Comparison of ENCODE assay signal across 8 cellular contexts in genomic region chr2:39437522-39438296, GRCh38. TPM values are rescaled to one million over a fixed set of nuclear protein-coding genes. Genes with fewer than 3 reads are reported as not detected.
DNase-seq lines count a peak whose midpoint lies in the region; ATAC-seq, FAIRE-seq and TF ChIP-seq lines count a peak whose summit lies in the region.

No MANE protein-coding gene starts in this region.

- TF ChIP-seq RAD21 in A549 (conservative IDR thresholded peaks at IDR 0.05 in 1 of 2, IDR thresholded peaks at IDR 0.05 in 1 of 2), result no peak

- H3K4me2 ChIP-seq in A549, result peak overlapping the region; percentile 76

- H3K36me3 ChIP-seq in tibial artery, result peaks cover 0 to 4% (median 0%) of the 10 kb centered on the region in 3 donors

- H3K9me3 ChIP-seq in A549 (no peaks in the 10 kb centered on the region), tibial artery (no peaks in the 10 kb centered on the region)

- H3K27ac ChIP-seq in A549 (peak overlapping the region; percentile 94 to 96), tibial artery (peak overlapping the region; percentile 96 to 98)

- WGBS in A549 (ENCODE audit: missing lambda C conversion rate), result 3% methylated on average over 28 of the region's 28 CpGs

- CTCF ChIA-PET in A549 (lab: Yijun Ruan, JAX), result interaction anchor here (0.8 to 2.7 kb wide), 7 partner anchors 16 to 259 kb away, joined by 3 to 19 read pairs (median 3); no protein-coding TSS in a partner anchor

- ATAC-seq in A549 (peak; percentile 58 to 70), GM18508 (IDR thresholded peaks at IDR 0.05; ENCODE audit: insufficient read depth, unreplicated experiment) (peak; percentile 58), HG02973 (IDR thresholded peaks at IDR 0.05; ENCODE audit: unreplicated experiment) (peak; percentile 52)

- intact Hi-C loops in tibial artery (cut with DNase I; ENCODE audit: low total_unique reads), result loop anchor here (5.0 kb wide), 1 partner anchor 55 kb away; no protein-coding TSS in a partner anchor

- FAIRE-seq in A549 (lab: Jason Lieb, UNC), result no peak

- no peaks in the 10 kb centered on the region for H3K27me3 ChIP-seq in tibial artery

- H3K4me3 ChIP-seq in A549 (peak overlapping the region; percentile 74), tibial artery (peak overlapping the region; percentile 90 to 94)

- H3K4me1 ChIP-seq in A549, result peaks cover 50% of the 10 kb centered on the region
- H3K4me1 ChIP-seq in tibial artery, result peaks cover 0 to 53% (median 35%) of the 10 kb centered on the region in 4 donors

- POLR2A ChIA-PET in A549 (lab: Yijun Ruan, JAX), result interaction anchor here (1.0 to 3.1 kb wide), 8 partner anchors 10 to 68 kb away, joined by 3 to 13 read pairs (median 4); no protein-coding TSS in a partner anchor

- TF ChIP-seq POLR2A in A549 (IDR thresholded peaks at IDR 0.05; ENCODE audit: low read length), result peak; percentile 15; the same call in 1 of the 2 replicates
- no peak for TF ChIP-seq POLR2A in erythroblast (IDR thresholded peaks at IDR 0.05; ENCODE audit: low read length)

- TF ChIP-seq CTCF in A549 (IDR thresholded peaks at IDR 0.05), result no peak
- no peak for TF ChIP-seq CTCF in tibial artery (IDR thresholded peaks at IDR 0.05)

- peak; percentile 63 for DNase-seq in A549 (ENCODE audit: low read depth in 1 of 2, low spot score in 1 of 2)
- peak; percentile 55 for DNase-seq in NCI-H524 treated with DMSO at 0.1 percent for 48 hours (lab: John Stamatoyannopoulos, UW)
- DNase-seq in activated CD8-positive, alpha-beta memory T cell treated with anti-CD3 and anti-CD28 coated beads, Interleukin-2, amount 50 U/mL, for 24 hours (ENCODE audit: extremely low read depth), result peak; percentile 2
- DNase-seq in erythroblast (lab: John Stamatoyannopoulos, UW), result peak; percentile 37 to 53
- DNase-seq in myocyte (ENCODE audit: low read depth), result peak; percentile 60
- DNase-seq in tibial artery, result peak; percentile 23 to 70

- no peak for TF ChIP-seq EP300 in A549 (IDR thresholded peaks at IDR 0.05)

TF ChIP-seq in A549, 52 proteins besides CTCF, POLR2A, EP300 and RAD21:
- TF ChIP-seq JUN (IDR thresholded peaks at IDR 0.05) (peak in 1 of 2 experiments; percentile 34; a peak in 2 of 5 replicates), KDM5A (IDR thresholded peaks at IDR 0.05) (0 out of 2 replicates have a peak, but pooled peaks have one; percentile 16), TP53 (CRISPR knock-in tag; IDR thresholded peaks at IDR 0.05) (peak; percentile 55; the same call in 1 of the 2 replicates), PHF8 (IDR thresholded peaks at IDR 0.05; ENCODE audit: borderline replicate concordance, low read depth) (peak; percentile 77)
- TF ChIP-seq, protein P1, sequence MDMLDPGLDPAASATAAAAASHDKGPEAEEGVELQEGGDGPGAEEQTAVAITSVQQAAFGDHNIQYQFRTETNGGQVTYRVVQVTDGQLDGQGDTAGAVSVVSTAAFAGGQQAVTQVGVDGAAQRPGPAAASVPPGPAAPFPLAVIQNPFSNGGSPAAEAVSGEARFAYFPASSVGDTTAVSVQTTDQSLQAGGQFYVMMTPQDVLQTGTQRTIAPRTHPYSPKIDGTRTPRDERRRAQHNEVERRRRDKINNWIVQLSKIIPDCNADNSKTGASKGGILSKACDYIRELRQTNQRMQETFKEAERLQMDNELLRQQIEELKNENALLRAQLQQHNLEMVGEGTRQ (IDR thresholded peaks at IDR 0.05), result peak; percentile 43; the same call in 1 of the 2 replicates
- TF ChIP-seq, protein P2, sequence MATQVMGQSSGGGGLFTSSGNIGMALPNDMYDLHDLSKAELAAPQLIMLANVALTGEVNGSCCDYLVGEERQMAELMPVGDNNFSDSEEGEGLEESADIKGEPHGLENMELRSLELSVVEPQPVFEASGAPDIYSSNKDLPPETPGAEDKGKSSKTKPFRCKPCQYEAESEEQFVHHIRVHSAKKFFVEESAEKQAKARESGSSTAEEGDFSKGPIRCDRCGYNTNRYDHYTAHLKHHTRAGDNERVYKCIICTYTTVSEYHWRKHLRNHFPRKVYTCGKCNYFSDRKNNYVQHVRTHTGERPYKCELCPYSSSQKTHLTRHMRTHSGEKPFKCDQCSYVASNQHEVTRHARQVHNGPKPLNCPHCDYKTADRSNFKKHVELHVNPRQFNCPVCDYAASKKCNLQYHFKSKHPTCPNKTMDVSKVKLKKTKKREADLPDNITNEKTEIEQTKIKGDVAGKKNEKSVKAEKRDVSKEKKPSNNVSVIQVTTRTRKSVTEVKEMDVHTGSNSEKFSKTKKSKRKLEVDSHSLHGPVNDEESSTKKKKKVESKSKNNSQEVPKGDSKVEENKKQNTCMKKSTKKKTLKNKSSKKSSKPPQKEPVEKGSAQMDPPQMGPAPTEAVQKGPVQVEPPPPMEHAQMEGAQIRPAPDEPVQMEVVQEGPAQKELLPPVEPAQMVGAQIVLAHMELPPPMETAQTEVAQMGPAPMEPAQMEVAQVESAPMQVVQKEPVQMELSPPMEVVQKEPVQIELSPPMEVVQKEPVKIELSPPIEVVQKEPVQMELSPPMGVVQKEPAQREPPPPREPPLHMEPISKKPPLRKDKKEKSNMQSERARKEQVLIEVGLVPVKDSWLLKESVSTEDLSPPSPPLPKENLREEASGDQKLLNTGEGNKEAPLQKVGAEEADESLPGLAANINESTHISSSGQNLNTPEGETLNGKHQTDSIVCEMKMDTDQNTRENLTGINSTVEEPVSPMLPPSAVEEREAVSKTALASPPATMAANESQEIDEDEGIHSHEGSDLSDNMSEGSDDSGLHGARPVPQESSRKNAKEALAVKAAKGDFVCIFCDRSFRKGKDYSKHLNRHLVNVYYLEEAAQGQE (IDR thresholded peaks at IDR 0.05), result no peak
- TF ChIP-seq, protein P3, sequence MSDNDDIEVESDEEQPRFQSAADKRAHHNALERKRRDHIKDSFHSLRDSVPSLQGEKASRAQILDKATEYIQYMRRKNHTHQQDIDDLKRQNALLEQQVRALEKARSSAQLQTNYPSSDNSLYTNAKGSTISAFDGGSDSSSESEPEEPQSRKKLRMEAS (IDR thresholded peaks at IDR 0.05), result peak; percentile 54; the same call in 1 of the 2 replicates
- TF ChIP-seq, protein P4, sequence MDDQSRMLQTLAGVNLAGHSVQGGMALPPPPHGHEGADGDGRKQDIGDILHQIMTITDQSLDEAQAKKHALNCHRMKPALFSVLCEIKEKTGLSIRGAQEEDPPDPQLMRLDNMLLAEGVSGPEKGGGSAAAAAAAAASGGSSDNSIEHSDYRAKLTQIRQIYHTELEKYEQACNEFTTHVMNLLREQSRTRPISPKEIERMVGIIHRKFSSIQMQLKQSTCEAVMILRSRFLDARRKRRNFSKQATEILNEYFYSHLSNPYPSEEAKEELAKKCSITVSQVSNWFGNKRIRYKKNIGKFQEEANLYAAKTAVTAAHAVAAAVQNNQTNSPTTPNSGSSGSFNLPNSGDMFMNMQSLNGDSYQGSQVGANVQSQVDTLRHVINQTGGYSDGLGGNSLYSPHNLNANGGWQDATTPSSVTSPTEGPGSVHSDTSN (IDR thresholded peaks at IDR 0.05), result no peak
TF ChIP-seq in A549: peak in this region for 6.

RNA-seq across cellular contexts. Expression of gene MAP4K3, which starts 0.6 kb away (rescaled TPM):
- polyA plus RNA-seq in A549 (2011; rRNA removed), result 44.2 and 44.6 TPM in 2 replicates
- polyA plus RNA-seq in A549 (2012; cell fraction: cytosol; rRNA removed), result 7.4 and 8.6 TPM in 2 replicates
- polyA plus RNA-seq in A549 (2012; cell fraction: nucleus; rRNA removed), result 5.9 and 13.9 TPM in 2 replicates
- 15.8 to 17.9 TPM (median 17.7 TPM) in 3 replicates for polyA plus RNA-seq in A549 (2017; fragmentation: RNase III; extraction: RNeasy Plus Mini Kit Qiagen cat#74134 plus additional on column Dnase treatment)
- 21.3 and 22.3 TPM in 2 replicates for polyA minus RNA-seq in A549 (2011; rRNA and poly(A)+ RNA removed)
- total RNA-seq in myocyte, result 37.5 and 46.9 TPM in 2 replicates
- polyA plus RNA-seq in myocyte (2012), result 14.3 TPM

Comparison
In these comparisons a context has a peak if more than half of its experiments do, and no peak if none do; other contexts are left out.
1. Peak in every context shown above with its lines: DNase-seq, ATAC-seq, H3K4me3 ChIP-seq and H3K27ac ChIP-seq.
2. DNase-seq: peak in every context shown above with its lines; median percentile 63 in A549; 60 in myocyte; 55 in NCI-H524 treated with DMSO at 0.1 percent for 48 hours; 46 in tibial artery; 45 in erythroblast; 2 in activated CD8-positive, alpha-beta memory T cell treated with anti-CD3 and anti-CD28 coated beads, Interleukin-2, amount 50 U/mL, for 24 hours.